Comparison of ENCODE assay signal across 1 cellular context in genomic region chr19:50657222-50657669, GRCh38.
TF ChIP-seq lines count a peak whose summit lies in the region.

No MANE protein-coding gene starts in this region.

TF ChIP-seq in GM23338, 12 proteins besides CTCF, POLR2A, EP300 and RAD21 (continued from another document):
- TF ChIP-seq ZNF462 (CRISPR knock-in tag; IDR thresholded peaks at IDR 0.05) (no peak), REST (IDR thresholded peaks at IDR 0.05; ENCODE audit: unreplicated experiment) (no peak), JUNB (IDR thresholded peaks at IDR 0.05; ENCODE audit: unreplicated experiment) (no peak)
